ENCODE assay signal across 8 cellular contexts in the genomic region with DNA sequence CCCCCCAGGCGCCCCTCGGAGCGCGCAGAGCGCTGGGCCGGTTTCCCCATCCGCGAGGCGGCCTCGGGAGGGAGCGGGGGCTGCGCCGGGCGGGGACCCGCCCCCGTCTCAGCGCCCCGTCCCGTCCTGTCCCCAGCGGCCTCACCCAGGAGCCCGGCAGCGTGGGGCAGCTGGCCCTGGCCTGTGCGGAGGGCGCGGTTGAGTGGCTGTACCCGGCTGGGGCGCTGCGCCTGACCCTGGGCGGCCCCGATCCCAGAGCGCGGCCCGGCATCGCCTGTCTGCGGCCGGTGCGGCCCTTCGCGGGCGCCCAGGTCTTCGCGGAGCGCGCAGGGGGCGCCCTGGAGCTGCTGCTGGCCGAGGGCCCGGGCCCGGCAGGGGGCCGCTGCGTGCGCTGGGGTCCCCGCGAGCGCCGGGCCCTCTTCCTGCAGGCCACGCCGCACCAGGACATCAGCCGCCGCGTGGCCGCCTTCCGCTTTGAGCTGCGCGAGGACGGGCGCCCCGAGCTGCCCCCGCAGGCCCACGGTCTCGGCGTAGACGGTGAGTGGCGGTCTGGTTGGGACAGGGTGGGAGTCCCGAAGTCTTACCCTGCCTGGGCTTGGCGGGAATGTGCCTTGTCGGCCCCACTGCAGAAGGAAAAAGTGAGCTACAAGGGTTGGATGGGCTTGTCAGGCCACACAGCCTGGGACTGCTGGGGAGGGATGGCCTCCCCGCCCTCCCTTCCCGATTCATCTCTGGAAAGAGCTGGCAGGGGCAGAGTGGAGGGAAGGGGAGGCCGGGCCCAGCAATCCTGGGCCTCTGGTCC. TPM values are rescaled to one million over a fixed set of nuclear protein-coding genes. Genes with fewer than 3 reads are reported as not detected.
DNase-seq lines count a peak whose midpoint lies in the region; ATAC-seq and TF ChIP-seq lines count a peak whose summit lies in the region.

No MANE protein-coding gene starts in this region.

- H3K36me3 ChIP-seq in GM06990 (ENCODE audit: control insufficient read depth, insufficient read depth, low read length), result no peaks in the 10 kb centered on the region
- peaks cover 2% of the 10 kb centered on the region for H3K36me3 ChIP-seq in brain microvascular endothelial cell (replicated peaks)
- no peaks in the 10 kb centered on the region for H3K36me3 ChIP-seq in uterus

- peak overlapping the region; percentile 32 for H3K4me3 Mint-ChIP-seq in memory B cell

- intact Hi-C loops in uterus (cut with DNase I; ENCODE audit: low total_unique reads), result no loop called here

- H3K27ac Mint-ChIP-seq in memory B cell, result no peak overlapping the region

- no peaks in the 10 kb centered on the region for H3K9me3 ChIP-seq in uterus

- no peaks in the 10 kb centered on the region for H3K9me3 Mint-ChIP-seq in memory B cell

- TF ChIP-seq CTCF in 22Rv1 (IDR thresholded peaks at IDR 0.05), result peak; percentile 68
- TF ChIP-seq CTCF in GM06990 (IDR thresholded peaks at IDR 0.05; ENCODE audit: insufficient read depth, low read length, poor library complexity, severe bottlenecking), result no peak
- no peak for TF ChIP-seq CTCF in brain microvascular endothelial cell (IDR thresholded peaks at IDR 0.05; ENCODE audit: low read depth, low read length, missing control alignments)
- TF ChIP-seq CTCF in uterus (IDR thresholded peaks at IDR 0.05), result no peak

- H3K27ac ChIP-seq in 22Rv1 (peak overlapping the region; percentile 98), brain microvascular endothelial cell (peak overlapping the region; percentile 30), uterus (no peak overlapping the region)

- H3K4me1 ChIP-seq in uterus, result peaks cover 5 to 22% of the 10 kb centered on the region in 2 donors

- H3K27me3 ChIP-seq in GM06990 (replicated peaks; ENCODE audit: control insufficient read depth, insufficient read depth, low read length), result no peaks in the 10 kb centered on the region; the same call in 1 of the 2 replicates
- no peaks in the 10 kb centered on the region for H3K27me3 ChIP-seq in brain microvascular endothelial cell (replicated peaks)
- H3K27me3 ChIP-seq in uterus, result peaks cover 7 to 11% of the 10 kb centered on the region in 2 donors

- H3K36me3 Mint-ChIP-seq in memory B cell, result no peaks in the 10 kb centered on the region

- ATAC-seq in memory B cell (ENCODE audit: low read depth), result peak; percentile 6
- ATAC-seq in GM19328 (IDR thresholded peaks at IDR 0.05; ENCODE audit: unreplicated experiment), result no peak
- ATAC-seq in HG03045 (IDR thresholded peaks at IDR 0.05; ENCODE audit: unreplicated experiment), result no peak

- peak in 1 of 2 donors; percentile 2 for TF ChIP-seq POLR2A in uterus (IDR thresholded peaks at IDR 0.05)

- in situ Hi-C loops in KBM-7 (cut with MboI; ENCODE audit: low pct_unique_long_range_greater_than_20kb, low sequenced_read_pairs) (loop anchor here (10.0 kb wide), 1 partner anchor 69 kb away; a partner anchor contains a TSS), brain microvascular endothelial cell (cut with HindIII; ENCODE audit: low pct_ligation_motif_present, low sequenced_read_pairs) (loop anchor here (25.0 kb wide), 1 partner anchor 272 kb away; a partner anchor contains a TSS)

- DNase-seq in GM06990 (ENCODE audit: extremely low read depth, insufficient read length), result no peak
- DNase-seq in KBM-7, result peak; percentile 52
- no peak for DNase-seq in brain microvascular endothelial cell
- peak in 1 of 2 donors; percentile 54 for DNase-seq in memory B cell (ENCODE audit: low spot score in 2 of 2)
- DNase-seq in uterus, result no peak

- peaks cover 4% of the 10 kb centered on the region for H3K27me3 Mint-ChIP-seq in memory B cell

- peaks cover 14% of the 10 kb centered on the region for H3K4me1 Mint-ChIP-seq in memory B cell

- H3K4me3 ChIP-seq in GM06990 (replicated peaks; ENCODE audit: low read depth, low read length), result peak overlapping the region; percentile 58
- H3K4me3 ChIP-seq in brain microvascular endothelial cell (ENCODE audit: low read depth, low read length), result peak overlapping the region; percentile 61
- H3K4me3 ChIP-seq in uterus, result peak overlapping the region; percentile 36 to 52

RNA-seq across cellular contexts. Expression of a gene that starts 0.7 kb away (rescaled TPM):
- total RNA-seq in uterus, result 10 to 100 TPM; 19.1 to 76.5 (median 26.7) TPM

RNA-seq across cellular contexts. Expression of a gene that starts 5.3 kb away (rescaled TPM):
- 10 to 100 TPM in 3 of 4 donors, 1 to 10 TPM in 1; 6.2 to 21.1 (median 19.1) TPM for total RNA-seq in uterus

RNA-seq across cellular contexts. Expression of a gene that starts 10.0 kb away (rescaled TPM):
- total RNA-seq in uterus, result under 1 TPM in 2 of 4 donors, not detected in 2; 0.21 to 0.37 TPM

RNA-seq across cellular contexts. Expression of a gene that starts 10.6 kb away (rescaled TPM):
- 1 to 10 TPM in 3 of 4 donors, not detected in 1; 1.3 to 5.3 (median 2.3) TPM for total RNA-seq in uterus

RNA-seq across cellular contexts. Expression of a gene that starts 11.3 kb away (rescaled TPM):
- total RNA-seq in uterus, result 1 to 10 TPM in 2 of 4 donors, not detected in 2; 1.0 to 3.4 TPM

Comparison
In these comparisons a context has a peak if more than half of its experiments do, and no peak if none do; other contexts are left out.
1. H3K27ac ChIP-seq: peak in 22Rv1 (single experiment) and brain microvascular endothelial cell (single experiment); none in uterus (0 of 2).
2. Peak in every context shown above with its lines, with median percentiles within 50 percentile points of each other: H3K4me3 ChIP-seq.